Comparison of ENCODE assay signal across 33 cellular contexts in the genomic region with DNA sequence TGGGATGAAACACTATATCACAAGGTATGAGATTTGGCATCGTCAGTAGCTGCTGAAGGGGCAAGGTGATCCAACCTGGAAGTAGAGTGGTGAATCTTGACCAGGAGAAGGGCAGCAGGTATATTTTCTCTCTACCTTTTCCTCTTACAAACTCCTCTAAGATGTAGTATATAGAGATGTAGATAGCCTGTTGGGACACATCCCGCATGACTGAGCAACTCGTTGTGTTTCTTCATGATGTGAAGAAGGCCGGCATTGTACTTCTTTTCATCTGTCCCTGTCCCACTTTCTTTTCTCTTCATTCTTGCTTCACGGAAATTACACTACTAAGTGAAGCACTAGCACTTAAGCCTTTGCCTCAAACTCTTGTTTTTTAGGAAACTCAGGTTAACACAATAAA. TPM values are rescaled to one million over a fixed set of nuclear protein-coding genes. Genes with fewer than 3 reads are reported as not detected.
"Had no signal": no experiment of that assay in that cellular context is flagged by ENCODE, and none has a peak within 500 bp of the region (broad histone marks: within the 10 kb centered on the region; RNA-seq: fewer than 3 reads in every experiment).

No MANE protein-coding gene starts in this region.

- H3K4me1 ChIP-seq: adrenal gland, ascending aorta, body of pancreas had no signal

- H3K36me3 ChIP-seq: adrenal gland, ascending aorta, brain microvascular endothelial cell, cardiac muscle cell had no signal

- FAIRE-seq: astrocyte had no signal

- H3K9me3 ChIP-seq: adrenal gland, ascending aorta, body of pancreas had no signal

- H3K27ac ChIP-seq: adrenal gland, ascending aorta, body of pancreas, brain microvascular endothelial cell, cardiac muscle cell had no signal

- ATAC-seq: activated naive CD4-positive, alpha-beta T cell treated with anti-CD3 and anti-CD28 coated beads, Interleukin-2, amount 50 U/mL, for 72 hours; activated naive CD8-positive, alpha-beta T cell treated with anti-CD3 and anti-CD28 coated beads, Interleukin-2, amount 50 U/mL, for 24 hours; activated T-cell treated with anti-CD3 and anti-CD28 coated beads, Interleukin-2, amount 50 U/mL, for 4 hours; activated T-cell treated with anti-CD3 and anti-CD28 coated beads, Interleukin-2, amount 50 U/mL, for 72 hours; activated T-helper 17 cell treated with anti-CD3 and anti-CD28 coated beads, Interleukin-2, amount 50 U/mL, for 72 hours; body of pancreas had no signal

- H3K27me3 ChIP-seq: ascending aorta, body of pancreas, brain microvascular endothelial cell, cardiac muscle cell had no signal

- DNase-seq: activated effector memory CD4-positive, alpha-beta T cell treated with anti-CD3 and anti-CD28 coated beads, Interleukin-2, amount 50 U/mL, for 16 hours; activated effector memory CD4-positive, alpha-beta T cell treated with Interleukin-2 at 50 U/mL for 16 hours; activated gamma-delta T cell; activated gamma-delta T cell treated with Interleukin-2 at 50 U/mL for 16 hours; activated naive CD4-positive, alpha-beta T cell; activated naive CD4-positive, alpha-beta T cell treated with anti-CD3 and anti-CD28 coated beads for 36 hours; activated naive CD4-positive, alpha-beta T cell treated with anti-CD3 and anti-CD28 coated beads, Interleukin-2, amount 10 ng/mL, durations not matched to agents 7 days and 5 days; activated naive CD4-positive, alpha-beta T cell treated with anti-CD3 and anti-CD28 coated beads, Interleukin-2, amount 50 U/mL, for 16 hours; activated naive CD4-positive, alpha-beta T cell treated with Interleukin-2 at 50 U/mL for 16 hours; activated naive CD8-positive, alpha-beta T cell treated with anti-CD3 and anti-CD28 coated beads for 36 hours; activated naive CD8-positive, alpha-beta T cell treated with anti-CD3 and anti-CD28 coated beads, Interleukin-2, amount 10 ng/mL, durations not matched to agents 7 days and 5 days; activated naive CD8-positive, alpha-beta T cell treated with anti-CD3 and anti-CD28 coated beads, Interleukin-2, amount 50 U/mL, for 24 hours; activated T-cell treated with anti-CD3 and anti-CD28 coated beads for 4 hours; activated T-cell treated with anti-CD3 and anti-CD28 coated beads, Interleukin-2, amount 50 U/mL, for 1 hour; activated T-cell treated with anti-CD3 and anti-CD28 coated beads, Interleukin-2, amount 50 U/mL, for 24 hours; activated T-cell treated with anti-CD3 and anti-CD28 coated beads, Interleukin-2, amount 50 U/mL, for 4 hours; activated T-cell treated with anti-CD3 and anti-CD28 coated beads, Interleukin-2, amount 50 U/mL, for 48 hours; activated T-cell treated with anti-CD3 and anti-CD28 coated beads, Interleukin-2, amount 50 U/mL, for 72 hours; adrenal gland; amniotic stem cell; amygdala; anterior cingulate cortex; aorta; body of pancreas; brain microvascular endothelial cell; caudate nucleus; central memory CD4-positive, alpha-beta T cell; cerebellar nuclear complex had no signal

- H3K4me3 ChIP-seq: adrenal gland, ascending aorta, body of pancreas, cardiac muscle cell had no signal

RNA-seq across cellular contexts. Expression of a gene that starts 7.3 kb away (rescaled TPM):
- total RNA-seq: ascending aorta had no signal
